ENCODE assay signal across 3 cellular contexts in genomic region chr11:33741806-33742205, GRCh38.
TF ChIP-seq lines count a peak whose summit lies in the region.

No MANE protein-coding gene starts in this region.

TF ChIP-seq in A549, 52 proteins besides CTCF, POLR2A, EP300 and RAD21:
- peak; percentile 85 for TF ChIP-seq MAFK (IDR thresholded peaks at IDR 0.05; ENCODE audit: partially characterized antibody)
- TF ChIP-seq RNF2 (IDR thresholded peaks at IDR 0.05; ENCODE audit: borderline replicate concordance, low read depth): no peak

TF ChIP-seq in IMR-90, 13 proteins besides CTCF, POLR2A, EP300 and RAD21:
- TF ChIP-seq FOS (IDR thresholded peaks at IDR 0.05; ENCODE audit: low read depth, low read length) (no peak), MAFK (IDR thresholded peaks at IDR 0.05; ENCODE audit: low read depth, low read length) (peak; percentile 62)

TF ChIP-seq in K562, 482 proteins besides CTCF, POLR2A, EP300 and RAD21:
- TF ChIP-seq NFE2L1 (tag; IDR thresholded peaks at IDR 0.05; ENCODE audit: borderline replicate concordance, low read depth) (0 out of 2 replicates have a peak, but pooled peaks have one; percentile 16), MAFK (IDR thresholded peaks at IDR 0.05; ENCODE audit: low read length) (peak; percentile 37; the same call in 1 of the 2 replicates), NR2C1 (IDR thresholded peaks at IDR 0.05) (no peak), NR2C1 (tag; IDR thresholded peaks at IDR 0.05) (no peak), FOXK2 (conservative IDR thresholded peaks at IDR 0.05 in 1 of 2, IDR thresholded peaks at IDR 0.05 in 1 of 2; ENCODE audit: low read depth in 2 of 2) (no peak), ZNF316 (IDR thresholded peaks at IDR 0.05) (peak; percentile 84), C11orf30 (IDR thresholded peaks at IDR 0.05; ENCODE audit: low read depth) (peak; percentile 73), RREB1 (CRISPR knock-in tag; IDR thresholded peaks at IDR 0.05) (no peak), RBM14 (IDR thresholded peaks at IDR 0.05; ENCODE audit: borderline replicate concordance, insufficient read depth, low read depth, low read length) (no peak), MAFF (IDR thresholded peaks at IDR 0.05; ENCODE audit: low read length) (peak; percentile 20; the same call in 1 of the 2 replicates), MAFG (tag; conservative IDR thresholded peaks at IDR 0.05) (peak; percentile 79)
- TF ChIP-seq, protein P1, sequence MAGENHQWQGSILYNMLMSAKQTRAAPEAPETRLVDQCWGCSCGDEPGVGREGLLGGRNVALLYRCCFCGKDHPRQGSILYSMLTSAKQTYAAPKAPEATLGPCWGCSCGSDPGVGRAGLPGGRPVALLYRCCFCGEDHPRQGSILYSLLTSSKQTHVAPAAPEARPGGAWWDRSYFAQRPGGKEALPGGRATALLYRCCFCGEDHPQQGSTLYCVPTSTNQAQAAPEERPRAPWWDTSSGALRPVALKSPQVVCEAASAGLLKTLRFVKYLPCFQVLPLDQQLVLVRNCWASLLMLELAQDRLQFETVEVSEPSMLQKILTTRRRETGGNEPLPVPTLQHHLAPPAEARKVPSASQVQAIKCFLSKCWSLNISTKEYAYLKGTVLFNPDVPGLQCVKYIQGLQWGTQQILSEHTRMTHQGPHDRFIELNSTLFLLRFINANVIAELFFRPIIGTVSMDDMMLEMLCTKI (IDR thresholded peaks at IDR 0.05; ENCODE audit: partially characterized antibody): no peak
